Comparison of ENCODE assay signal across 21 cellular contexts in genomic region chr7:8817448-8818036, GRCh38.
"Had no signal": no experiment of that assay in that cellular context is flagged by ENCODE, and none has a peak within 500 bp of the region (broad histone marks: within the 10 kb centered on the region; RNA-seq: fewer than 3 reads in every experiment).

No MANE protein-coding gene starts in this region.

- H3K27me3 Mint-ChIP-seq: activated naive CD4-positive, alpha-beta T cell treated with anti-CD3 and anti-CD28 coated beads, Interleukin-2, amount 50 U/mL, for 24 hours; dendritic cell treated with granulocyte-macrophage colony-stimulating factor and Interleukin-4, amounts not matched to agents 40 ng/mL and 50 ng/mL, for 4 days; naive thymus-derived CD8-positive, alpha-beta T cell; stimulated activated naive CD8-positive, alpha-beta T cell treated with anti-CD3 and anti-CD28 coated beads, Interleukin-15, Interleukin-2, amounts not matched to agents 100 ng/mL and 50 ng/mL, for 24 hours had no signal

- DNase-seq: activated CD4-positive, alpha-beta T cell treated with anti-CD3 and anti-CD28 coated beads, Interleukin-2, amount 50 U/mL, for 1 hour; activated CD4-positive, CD25-positive, alpha-beta regulatory T cell treated with anti-CD3 and anti-CD28 coated beads, Interleukin-2, amount 50 U/mL, for 72 hours; activated CD8-positive, alpha-beta T cell treated with anti-CD3 and anti-CD28 coated beads, Interleukin-2, amount 10 ng/mL, durations not matched to agents 7 days and 5 days; activated gamma-delta T cell treated with Interleukin-2 at 50 U/mL for 16 hours; brain microvascular endothelial cell; caudate nucleus; effector CD4-positive, alpha-beta T cell; heart left ventricle; islet precursor cell; left colon; naive thymus-derived CD8-positive, alpha-beta T cell; ovary; stimulated activated CD4-positive, alpha-beta T cell treated with anti-CD3 and anti-CD28 coated beads, Interleukin-4, amount 100 ng/mL, for 4 hours; T-helper 2 cell had no signal

- H3K36me3 ChIP-seq: brain microvascular endothelial cell, heart left ventricle, ovary, prostate gland, right atrium auricular region, tibial nerve had no signal

- H3K27ac Mint-ChIP-seq: activated CD8-positive, alpha-beta T cell treated with anti-CD3 and anti-CD28 coated beads, Interleukin-2, amount 10 ng/mL, durations not matched to agents 7 days and 5 days; activated naive CD4-positive, alpha-beta T cell treated with anti-CD3 and anti-CD28 coated beads, Interleukin-2, amount 50 U/mL, for 24 hours; dendritic cell treated with granulocyte-macrophage colony-stimulating factor and Interleukin-4, amounts not matched to agents 40 ng/mL and 50 ng/mL, for 4 days; naive thymus-derived CD8-positive, alpha-beta T cell; stimulated activated naive CD8-positive, alpha-beta T cell treated with anti-CD3 and anti-CD28 coated beads, Interleukin-15, Interleukin-2, amounts not matched to agents 100 ng/mL and 50 ng/mL, for 24 hours had no signal

- H3K4me3 ChIP-seq: heart left ventricle, ovary, prostate gland, right atrium auricular region, tibial nerve had no signal

- H3K4me1 ChIP-seq: heart left ventricle, prostate gland, right atrium auricular region, tibial nerve had no signal

- H3K4me1 Mint-ChIP-seq: activated naive CD4-positive, alpha-beta T cell treated with anti-CD3 and anti-CD28 coated beads, Interleukin-2, amount 50 U/mL, for 24 hours; naive thymus-derived CD8-positive, alpha-beta T cell had no signal

- H3K36me3 Mint-ChIP-seq: activated naive CD4-positive, alpha-beta T cell treated with anti-CD3 and anti-CD28 coated beads, Interleukin-2, amount 50 U/mL, for 24 hours; naive thymus-derived CD8-positive, alpha-beta T cell had no signal

- H3K9me3 ChIP-seq: ovary, prostate gland, right atrium auricular region, tibial nerve had no signal

- H3K4me3 Mint-ChIP-seq: activated CD8-positive, alpha-beta T cell treated with anti-CD3 and anti-CD28 coated beads, Interleukin-2, amount 10 ng/mL, durations not matched to agents 7 days and 5 days; activated naive CD4-positive, alpha-beta T cell treated with anti-CD3 and anti-CD28 coated beads, Interleukin-2, amount 50 U/mL, for 24 hours; dendritic cell treated with granulocyte-macrophage colony-stimulating factor and Interleukin-4, amounts not matched to agents 40 ng/mL and 50 ng/mL, for 4 days; naive thymus-derived CD8-positive, alpha-beta T cell; stimulated activated naive CD8-positive, alpha-beta T cell treated with anti-CD3 and anti-CD28 coated beads, Interleukin-15, Interleukin-2, amounts not matched to agents 100 ng/mL and 50 ng/mL, for 24 hours had no signal

- H3K27me3 ChIP-seq: brain microvascular endothelial cell, heart left ventricle, ovary, right atrium auricular region, tibial nerve had no signal

- H3K27ac ChIP-seq: brain microvascular endothelial cell, heart left ventricle, ovary, prostate gland, right atrium auricular region, tibial nerve, VCaP had no signal
